ENCODE assay signal across 31 cellular contexts in the genomic region with DNA sequence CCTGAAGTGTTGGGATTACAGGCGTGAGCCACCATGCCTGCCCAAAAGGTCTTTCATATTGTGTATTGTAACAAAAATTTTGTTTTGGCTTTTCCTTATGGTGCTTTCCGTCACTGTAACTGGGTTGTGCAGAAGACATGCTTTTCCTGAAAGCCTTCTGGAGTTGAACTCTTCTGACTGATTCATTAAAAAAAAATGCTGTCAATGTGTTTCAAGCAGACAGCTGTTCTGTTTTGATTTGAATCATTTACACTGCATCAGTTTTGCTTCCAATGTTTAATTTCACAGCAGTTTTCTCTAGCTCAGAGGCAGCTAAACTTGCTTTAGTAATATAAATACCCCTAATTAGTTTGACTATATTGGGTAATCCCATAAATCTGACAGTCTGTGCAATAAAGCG. TPM values are rescaled to one million over a fixed set of nuclear protein-coding genes. Genes with fewer than 3 reads are reported as not detected.
"Had no signal": no experiment of that assay in that cellular context is flagged by ENCODE, and none has a peak within 500 bp of the region (broad histone marks: within the 10 kb centered on the region; RNA-seq: fewer than 3 reads in every experiment).

No MANE protein-coding gene starts in this region.

- H3K27me3 ChIP-seq: foreskin keratinocyte, hepatocyte, thyroid gland, upper lobe of right lung had no signal

- H2AFZ ChIP-seq: hepatocyte had no signal

- H3K4me1 ChIP-seq: thyroid gland had no signal

- H3K4me3 ChIP-seq: hepatocyte, lung, skin epidermis, thyroid gland, upper lobe of right lung had no signal

- ATAC-seq: activated CD4-positive, CD25-positive, alpha-beta regulatory T cell treated with anti-CD3 and anti-CD28 coated beads, Interleukin-2, amount 50 U/mL, for 24 hours; activated CD8-positive, alpha-beta memory T cell treated with anti-CD3 and anti-CD28 coated beads, Interleukin-2, amount 10 ng/mL, durations not matched to agents 7 days and 5 days; activated CD8-positive, alpha-beta T cell treated with anti-CD3 and anti-CD28 coated beads for 36 hours; activated naive CD8-positive, alpha-beta T cell treated with anti-CD3 and anti-CD28 coated beads, Interleukin-2, amount 50 U/mL, for 24 hours; foreskin keratinocyte; left lobe of liver; natural killer cell; upper lobe of right lung had no signal

- H3K27me3 Mint-ChIP-seq: activated CD4-positive, alpha-beta T cell treated with anti-CD3 and anti-CD28 coated beads, Interleukin-2, amount 10 ng/mL, durations not matched to agents 7 days and 5 days; activated CD8-positive, alpha-beta memory T cell treated with anti-CD3 and anti-CD28 coated beads, Interleukin-2, amount 10 ng/mL, durations not matched to agents 7 days and 5 days; activated CD8-positive, alpha-beta T cell treated with anti-CD3 and anti-CD28 coated beads for 36 hours; activated naive CD8-positive, alpha-beta T cell treated with anti-CD3 and anti-CD28 coated beads, Interleukin-2, amount 50 U/mL, for 24 hours; brain; progenitor cell of endocrine pancreas; stimulated activated naive CD8-positive, alpha-beta T cell treated with anti-CD3 and anti-CD28 coated beads, Interleukin-15, Interleukin-2, amounts not matched to agents 100 ng/mL and 50 ng/mL, for 24 hours had no signal

- H3K27ac ChIP-seq: foreskin keratinocyte, hepatocyte, skin epidermis, thyroid gland, upper lobe of right lung, VCaP had no signal

- H3K9me3 Mint-ChIP-seq: activated CD4-positive, alpha-beta T cell treated with anti-CD3 and anti-CD28 coated beads, Interleukin-2, amount 10 ng/mL, durations not matched to agents 7 days and 5 days; activated CD8-positive, alpha-beta T cell treated with anti-CD3 and anti-CD28 coated beads for 36 hours; activated naive CD8-positive, alpha-beta T cell treated with anti-CD3 and anti-CD28 coated beads, Interleukin-2, amount 50 U/mL, for 24 hours; activated T-helper 1 cell treated with anti-CD3 and anti-CD28 coated beads, Interleukin-12 subunit alpha, Interleukin-12 subunit beta, Interleukin-2, Interleukin-4 antibody, amounts not matched to agents 30 ng/mL and 10 ng/mL and 1 ng/mL, durations not matched to agents 14 hours and 24 hours and 36 hours; brain; immature natural killer cell; natural killer cell; stimulated activated naive CD8-positive, alpha-beta T cell treated with anti-CD3 and anti-CD28 coated beads, Interleukin-15, Interleukin-2, amounts not matched to agents 100 ng/mL and 50 ng/mL, for 24 hours; T-helper 2 cell treated with Interferon-gamma antibody and Interleukin-4, amounts not matched to agents 5 μg/mL and 100 μg/mL, for 36 hours had no signal

- H3K4me3 Mint-ChIP-seq: activated CD4-positive, alpha-beta T cell treated with anti-CD3 and anti-CD28 coated beads, Interleukin-2, amount 10 ng/mL, durations not matched to agents 7 days and 5 days; activated CD8-positive, alpha-beta memory T cell treated with anti-CD3 and anti-CD28 coated beads, Interleukin-2, amount 10 ng/mL, durations not matched to agents 7 days and 5 days; activated CD8-positive, alpha-beta T cell treated with anti-CD3 and anti-CD28 coated beads for 36 hours; activated naive CD8-positive, alpha-beta T cell treated with anti-CD3 and anti-CD28 coated beads, Interleukin-2, amount 50 U/mL, for 24 hours; activated T-helper 1 cell treated with anti-CD3 and anti-CD28 coated beads, Interleukin-12 subunit alpha, Interleukin-12 subunit beta, Interleukin-2, Interleukin-4 antibody, amounts not matched to agents 30 ng/mL and 10 ng/mL and 1 ng/mL, durations not matched to agents 14 hours and 24 hours and 36 hours; brain; immature natural killer cell; natural killer cell; stimulated activated naive CD8-positive, alpha-beta T cell treated with anti-CD3 and anti-CD28 coated beads, Interleukin-15, Interleukin-2, amounts not matched to agents 100 ng/mL and 50 ng/mL, for 24 hours; T-helper 2 cell treated with Interferon-gamma antibody and Interleukin-4, amounts not matched to agents 5 μg/mL and 100 μg/mL, for 36 hours had no signal

- DNase-seq: activated CD4-positive, alpha-beta T cell treated with anti-CD3 and anti-CD28 coated beads, Interleukin-2, amount 10 ng/mL, durations not matched to agents 7 days and 5 days; activated CD8-positive, alpha-beta memory T cell treated with anti-CD3 and anti-CD28 coated beads, Interleukin-2, amount 10 ng/mL, durations not matched to agents 7 days and 5 days; activated CD8-positive, alpha-beta T cell treated with anti-CD3 and anti-CD28 coated beads for 36 hours; activated gamma-delta T cell; activated naive CD4-positive, alpha-beta T cell treated with anti-CD3 and anti-CD28 coated beads, Interleukin-2, amount 50 U/mL, for 16 hours; activated naive CD8-positive, alpha-beta T cell treated with anti-CD3 and anti-CD28 coated beads, Interleukin-2, amount 50 U/mL, for 24 hours; anterior cingulate cortex; dermis blood vessel endothelial cell; effector CD8-positive, alpha-beta T cell; erythroblast; foreskin keratinocyte; glutamatergic neuron; immature natural killer cell; natural killer cell; stimulated activated CD4-positive, alpha-beta T cell treated with anti-CD3 and anti-CD28 coated beads, Interleukin-1b, Interleukin-23, amount 100 ng/mL, for 48 hours; substantia nigra; thyroid gland; upper lobe of right lung had no signal

- H3K27ac Mint-ChIP-seq: activated CD4-positive, alpha-beta T cell treated with anti-CD3 and anti-CD28 coated beads, Interleukin-2, amount 10 ng/mL, durations not matched to agents 7 days and 5 days; activated CD8-positive, alpha-beta memory T cell treated with anti-CD3 and anti-CD28 coated beads, Interleukin-2, amount 10 ng/mL, durations not matched to agents 7 days and 5 days; activated CD8-positive, alpha-beta T cell treated with anti-CD3 and anti-CD28 coated beads for 36 hours; activated naive CD8-positive, alpha-beta T cell treated with anti-CD3 and anti-CD28 coated beads, Interleukin-2, amount 50 U/mL, for 24 hours; activated T-helper 1 cell treated with anti-CD3 and anti-CD28 coated beads, Interleukin-12 subunit alpha, Interleukin-12 subunit beta, Interleukin-2, Interleukin-4 antibody, amounts not matched to agents 30 ng/mL and 10 ng/mL and 1 ng/mL, durations not matched to agents 14 hours and 24 hours and 36 hours; natural killer cell; progenitor cell of endocrine pancreas; stimulated activated naive CD8-positive, alpha-beta T cell treated with anti-CD3 and anti-CD28 coated beads, Interleukin-15, Interleukin-2, amounts not matched to agents 100 ng/mL and 50 ng/mL, for 24 hours; T-helper 2 cell treated with Interferon-gamma antibody and Interleukin-4, amounts not matched to agents 5 μg/mL and 100 μg/mL, for 36 hours had no signal

- H3K4me2 ChIP-seq: hepatocyte had no signal

- H3K9me3 ChIP-seq: thyroid gland, upper lobe of right lung had no signal

RNA-seq across cellular contexts. Expression of a gene that starts 26.2 kb away (rescaled TPM):
- total RNA-seq: activated CD4-positive, alpha-beta T cell treated with anti-CD3 and anti-CD28 coated beads, Interleukin-2, amount 10 ng/mL, durations not matched to agents 7 days and 5 days; cardiac septum; hepatocyte; thyroid gland; upper lobe of right lung had no signal
- polyA plus RNA-seq: fibroblast of lung had no signal
